8 cellular contexts compared by ENCODE assay signal in the genomic region with DNA sequence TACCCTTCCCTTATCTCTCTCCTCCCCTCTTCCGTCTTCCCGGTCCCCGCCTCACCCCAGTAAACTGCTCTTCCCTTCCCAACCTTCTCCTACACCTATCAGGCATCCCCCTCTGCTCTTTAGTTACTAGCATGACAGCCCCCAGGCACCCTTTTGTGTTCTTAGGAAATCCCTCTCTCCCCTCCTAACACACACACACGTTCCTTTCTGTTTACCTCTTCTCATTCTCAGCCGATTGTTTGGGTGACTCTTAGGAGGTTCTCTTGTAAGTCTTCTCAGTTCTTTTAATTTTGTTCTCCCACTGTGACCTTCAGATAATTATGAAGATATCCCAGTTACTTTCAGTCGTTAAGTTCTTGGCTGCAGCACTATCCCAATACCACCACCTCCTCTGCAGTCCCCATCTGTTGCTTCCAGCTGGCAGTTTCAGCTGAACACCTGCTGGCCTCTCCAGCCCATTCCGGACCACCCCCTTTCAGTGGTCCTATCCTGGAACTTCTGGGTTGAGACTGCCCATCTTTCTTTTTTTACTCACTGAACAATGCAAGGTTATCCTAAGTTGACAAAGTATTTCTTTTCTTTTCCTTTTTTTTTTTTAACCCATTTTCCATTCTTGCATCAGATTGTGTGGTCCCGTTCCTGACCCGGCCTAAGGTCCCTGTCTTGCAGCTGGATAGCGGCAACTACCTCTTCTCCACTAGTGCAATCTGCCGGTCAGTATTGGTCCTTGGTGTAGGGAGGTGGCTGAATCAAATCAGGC. TPM values are rescaled to one million over a fixed set of nuclear protein-coding genes. Genes with fewer than 3 reads are reported as not detected.
DNase-seq lines count a peak whose midpoint lies in the region; ATAC-seq and TF ChIP-seq lines count a peak whose summit lies in the region.

No MANE protein-coding gene starts in this region.

- H3K27me3 Mint-ChIP-seq in activated T-cell treated with anti-CD3 and anti-CD28 coated beads, Interleukin-2, amount 50 U/mL, for 24 hours, result no peaks in the 10 kb centered on the region
- H3K27me3 Mint-ChIP-seq in activated CD8-positive, alpha-beta T cell treated with anti-CD3 and anti-CD28 coated beads for 36 hours, result no peaks in the 10 kb centered on the region

- H3K4me3 ChIP-seq in iPS-18a (ENCODE audit: low read length) (peak overlapping the region; percentile 99), subcutaneous abdominal adipose tissue (ENCODE audit: low read depth in 1 of 5, low read length in 5 of 5) (peak overlapping the region; percentile 86 to 94 (median 88))

- H3K9me3 ChIP-seq in iPS-18a (ENCODE audit: control insufficient read depth, low read depth, low read length) (no peaks in the 10 kb centered on the region), subcutaneous abdominal adipose tissue (ENCODE audit: control insufficient read depth in 5 of 5, low read length in 5 of 5) (no peaks in the 10 kb centered on the region)

- H3K4me1 Mint-ChIP-seq in activated T-cell treated with anti-CD3 and anti-CD28 coated beads, Interleukin-2, amount 50 U/mL, for 24 hours (ENCODE audit: low read depth), result peaks cover 32% of the 10 kb centered on the region
- H3K4me1 Mint-ChIP-seq in activated CD8-positive, alpha-beta T cell treated with anti-CD3 and anti-CD28 coated beads for 36 hours (ENCODE audit: low read depth), result peaks cover 27% of the 10 kb centered on the region

- TF ChIP-seq CTCF in activated CD8-positive, alpha-beta T cell treated with anti-CD3 and anti-CD28 coated beads for 36 hours (IDR thresholded peaks at IDR 0.05), result no peak

- peak overlapping the region; percentile 94 for H3K27ac Mint-ChIP-seq in activated T-cell treated with anti-CD3 and anti-CD28 coated beads, Interleukin-2, amount 50 U/mL, for 24 hours
- H3K27ac Mint-ChIP-seq in activated CD8-positive, alpha-beta T cell treated with anti-CD3 and anti-CD28 coated beads for 36 hours, result peak overlapping the region; percentile 95

- H3K27me3 ChIP-seq in iPS-18a (ENCODE audit: control insufficient read depth, insufficient read depth, low read length) (no peaks in the 10 kb centered on the region), subcutaneous abdominal adipose tissue (ENCODE audit: control insufficient read depth in 5 of 5, insufficient read depth in 4 of 5, low read length in 5 of 5) (no peaks in the 10 kb centered on the region)

- peaks cover 40% of the 10 kb centered on the region for H3K36me3 ChIP-seq in iPS-18a (ENCODE audit: control insufficient read depth, low read depth, low read length)
- H3K36me3 ChIP-seq in subcutaneous abdominal adipose tissue (ENCODE audit: control insufficient read depth in 5 of 5, insufficient read depth in 5 of 5, low read length in 5 of 5), result peaks cover 8 to 37% (median 34%) of the 10 kb centered on the region in 5 donors

- DNase-seq in activated T-cell treated with anti-CD3 and anti-CD28 coated beads, Interleukin-2, amount 50 U/mL, for 24 hours, result no peak
- no peak for DNase-seq in activated T-cell treated with anti-CD3 and anti-CD28 coated beads, Interleukin-2, amount 50 U/mL, for 1 hour
- no peak for DNase-seq in activated CD8-positive, alpha-beta T cell treated with anti-CD3 and anti-CD28 coated beads for 36 hours
- no peak for DNase-seq in RKO (ENCODE audit: low spot score)

- CTCF ChIA-PET in activated CD8-positive, alpha-beta T cell treated with anti-CD3 and anti-CD28 coated beads for 36 hours (lab: Charles Lee), result interaction anchor here (0.9 to 1.3 kb wide), 2 partner anchors 30 to 32 kb away, joined by 3 to 4 read pairs; a partner anchor contains a TSS

- H3K27ac ChIP-seq in iPS-18a (ENCODE audit: low read length) (peak overlapping the region; percentile 94), subcutaneous abdominal adipose tissue (ENCODE audit: low read depth, low read length) (peak overlapping the region; percentile 77)

- peak overlapping the region; percentile 89 for H3K4me3 Mint-ChIP-seq in activated T-cell treated with anti-CD3 and anti-CD28 coated beads, Interleukin-2, amount 50 U/mL, for 24 hours
- peak overlapping the region; percentile 97 for H3K4me3 Mint-ChIP-seq in activated CD8-positive, alpha-beta T cell treated with anti-CD3 and anti-CD28 coated beads for 36 hours

- ATAC-seq in activated CD8-positive, alpha-beta T cell treated with anti-CD3 and anti-CD28 coated beads for 36 hours, result no peak
- ATAC-seq in HG03196 (IDR thresholded peaks at IDR 0.05; ENCODE audit: unreplicated experiment) (no peak), HG03378 (IDR thresholded peaks at IDR 0.05; ENCODE audit: unreplicated experiment) (no peak)

- intact Hi-C loops in activated CD8-positive, alpha-beta T cell treated with anti-CD3 and anti-CD28 coated beads for 36 hours (cut with micrococcal nuclease), result no loop called here

- H3K9ac ChIP-seq in iPS-18a (ENCODE audit: low read length) (peak overlapping the region; percentile 99), subcutaneous abdominal adipose tissue (ENCODE audit: low read length in 5 of 5) (peak overlapping the region; percentile 12 to 96 (median 89))

- H3K4me1 ChIP-seq in iPS-18a (ENCODE audit: control insufficient read depth, low read depth, low read length) (peaks cover under 1% of the 10 kb centered on the region), subcutaneous abdominal adipose tissue (ENCODE audit: control insufficient read depth in 5 of 5, insufficient read depth in 5 of 5, low read length in 5 of 5) (peaks cover 0 to 20% (median 16%) of the 10 kb centered on the region in 5 donors)

- H3K36me3 Mint-ChIP-seq in activated T-cell treated with anti-CD3 and anti-CD28 coated beads, Interleukin-2, amount 50 U/mL, for 24 hours (ENCODE audit: low read depth), result peaks cover 54% of the 10 kb centered on the region
- H3K36me3 Mint-ChIP-seq in activated CD8-positive, alpha-beta T cell treated with anti-CD3 and anti-CD28 coated beads for 36 hours (ENCODE audit: low read depth), result peaks cover 51% of the 10 kb centered on the region

- POLR2A ChIA-PET in activated CD8-positive, alpha-beta T cell treated with anti-CD3 and anti-CD28 coated beads for 36 hours (lab: Charles Lee), result interaction anchor here (1.1 to 6.4 kb wide), 9 partner anchors 8 to 30 kb away, joined by 4 to 50 read pairs (median 5); a partner anchor contains a TSS

- H3K9me3 Mint-ChIP-seq in activated T-cell treated with anti-CD3 and anti-CD28 coated beads, Interleukin-2, amount 50 U/mL, for 24 hours, result no peaks in the 10 kb centered on the region
- H3K9me3 Mint-ChIP-seq in activated CD8-positive, alpha-beta T cell treated with anti-CD3 and anti-CD28 coated beads for 36 hours, result no peaks in the 10 kb centered on the region

RNA-seq across cellular contexts. Expression of a gene that starts 0.7 kb away (rescaled TPM):
- total RNA-seq in activated CD8-positive, alpha-beta T cell treated with anti-CD3 and anti-CD28 coated beads for 36 hours, result 100 to 1,000 TPM; 343 to 345 TPM

RNA-seq across cellular contexts. Expression of a gene that starts 8.9 kb away (rescaled TPM):
- 100 to 1,000 TPM; 125 to 128 TPM for total RNA-seq in activated CD8-positive, alpha-beta T cell treated with anti-CD3 and anti-CD28 coated beads for 36 hours

RNA-seq across cellular contexts. Expression of a gene that starts 29.0 kb away (rescaled TPM):
- under 1 TPM; 0.20 to 0.83 TPM for total RNA-seq in activated CD8-positive, alpha-beta T cell treated with anti-CD3 and anti-CD28 coated beads for 36 hours

RNA-seq across cellular contexts. Expression of a gene that starts 31.7 kb away (rescaled TPM):
- 10 to 100 TPM; 28.0 TPM for total RNA-seq in activated CD8-positive, alpha-beta T cell treated with anti-CD3 and anti-CD28 coated beads for 36 hours

RNA-seq across cellular contexts. Expression of a gene that starts 33.5 kb away (rescaled TPM):
- 1 to 10 TPM; 1.7 to 2.3 TPM for total RNA-seq in activated CD8-positive, alpha-beta T cell treated with anti-CD3 and anti-CD28 coated beads for 36 hours
